In the genomic region with DNA sequence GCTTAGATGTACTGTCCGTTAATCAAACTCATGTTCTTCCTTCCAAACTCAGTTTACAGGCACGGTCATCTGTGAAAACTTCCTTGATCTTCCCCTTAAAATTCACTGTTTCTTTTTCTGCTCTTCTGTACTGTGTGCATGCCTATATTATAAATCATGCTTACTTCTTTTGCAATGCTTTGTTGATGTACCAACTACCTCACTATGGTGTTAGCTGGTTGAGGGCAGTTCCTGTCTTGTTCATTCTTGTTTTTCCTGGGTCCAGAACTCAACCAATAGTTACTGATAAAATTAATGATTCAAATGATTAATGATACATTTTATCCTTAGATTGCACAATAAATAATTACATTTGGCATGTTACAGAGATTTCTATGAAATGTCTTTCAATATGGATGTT, we compare ENCODE assay signal across 22 cellular contexts.
"Had no signal": no experiment of that assay in that cellular context is flagged by ENCODE, and none has a peak within 500 bp of the region (broad histone marks: within the 10 kb centered on the region; RNA-seq: fewer than 3 reads in every experiment).

No MANE protein-coding gene starts in this region.

- H3K27me3 Mint-ChIP-seq: activated CD8-positive, alpha-beta T cell treated with anti-CD3 and anti-CD28 coated beads for 36 hours; effector memory CD8-positive, alpha-beta T cell; progenitor cell of endocrine pancreas; T-cell had no signal

- FAIRE-seq: astrocyte had no signal

- H3K4me3 ChIP-seq: cardiac muscle cell, gastrocnemius medialis, heart left ventricle, left ventricle myocardium inferior, right atrium auricular region, tibial artery had no signal

- H3K27me3 ChIP-seq: cardiac muscle cell, gastrocnemius medialis, heart left ventricle, right atrium auricular region, tibial artery had no signal

- H3K4me3 Mint-ChIP-seq: activated CD8-positive, alpha-beta T cell treated with anti-CD3 and anti-CD28 coated beads for 36 hours; activated naive CD4-positive, alpha-beta T cell treated with anti-CD3 and anti-CD28 coated beads for 36 hours; activated T-cell treated with anti-CD3 and anti-CD28 coated beads, Interleukin-2, amount 50 U/mL, for 4 hours; effector memory CD8-positive, alpha-beta T cell; neural crest cell; T-cell; WTC11 had no signal

- H3K27ac ChIP-seq: cardiac muscle cell, gastrocnemius medialis, heart left ventricle, left ventricle myocardium inferior, right atrium auricular region, tibial artery had no signal

- H3K27ac Mint-ChIP-seq: activated CD8-positive, alpha-beta T cell treated with anti-CD3 and anti-CD28 coated beads for 36 hours; activated naive CD4-positive, alpha-beta T cell treated with anti-CD3 and anti-CD28 coated beads for 36 hours; effector memory CD8-positive, alpha-beta T cell; progenitor cell of endocrine pancreas; T-cell; WTC11 had no signal

- H3K4me1 ChIP-seq: gastrocnemius medialis, left ventricle myocardium inferior, right atrium auricular region, tibial artery had no signal

- ATAC-seq: activated CD8-positive, alpha-beta T cell treated with anti-CD3 and anti-CD28 coated beads for 36 hours; activated T-cell treated with anti-CD3 and anti-CD28 coated beads, Interleukin-2, amount 50 U/mL, for 4 hours; effector memory CD8-positive, alpha-beta T cell; gastrocnemius medialis; heart left ventricle; stimulated activated naive CD8-positive, alpha-beta T cell treated with anti-CD3 and anti-CD28 coated beads, Interleukin-15, Interleukin-2, amounts not matched to agents 100 U/mL and 50 U/mL, for 24 hours; T-cell; WTC11 had no signal

- H3K9me3 Mint-ChIP-seq: neural crest cell had no signal

- H3K36me3 ChIP-seq: cardiac muscle cell, gastrocnemius medialis, heart left ventricle, left ventricle myocardium inferior, right atrium auricular region, tibial artery had no signal

- DNase-seq: activated CD4-positive, alpha-beta T cell treated with anti-CD3 and anti-CD28 coated beads for 48 hours; activated CD8-positive, alpha-beta memory T cell treated with anti-CD3 and anti-CD28 coated beads, Interleukin-2, amount 50 U/mL, for 4 hours; activated CD8-positive, alpha-beta T cell treated with anti-CD3 and anti-CD28 coated beads for 36 hours; activated naive CD4-positive, alpha-beta T cell treated with anti-CD3 and anti-CD28 coated beads for 36 hours; activated T-cell treated with anti-CD3 and anti-CD28 coated beads, Interleukin-2, amount 50 U/mL, for 4 hours; effector memory CD8-positive, alpha-beta T cell; gastrocnemius medialis; heart left ventricle; kidney glomerular epithelial cell; left ventricle myocardium inferior; stimulated activated CD4-positive, alpha-beta T cell treated with anti-CD3 and anti-CD28 coated beads, Interleukin-12 subunit alpha, Interleukin-12 subunit beta, amount 100 ng/mL, for 4 hours; stimulated activated CD4-positive, alpha-beta T cell treated with anti-CD3 and anti-CD28 coated beads, Interleukin-1b, Interleukin-23, amount 100 ng/mL, for 48 hours; stimulated activated naive CD8-positive, alpha-beta T cell treated with anti-CD3 and anti-CD28 coated beads, Interleukin-15, Interleukin-2, amounts not matched to agents 100 U/mL and 50 U/mL, for 24 hours; substantia nigra; T-cell; tibial artery had no signal

- H3K9me3 ChIP-seq: gastrocnemius medialis, heart left ventricle, left ventricle myocardium inferior, right atrium auricular region, tibial artery had no signal
